In the genomic region with DNA sequence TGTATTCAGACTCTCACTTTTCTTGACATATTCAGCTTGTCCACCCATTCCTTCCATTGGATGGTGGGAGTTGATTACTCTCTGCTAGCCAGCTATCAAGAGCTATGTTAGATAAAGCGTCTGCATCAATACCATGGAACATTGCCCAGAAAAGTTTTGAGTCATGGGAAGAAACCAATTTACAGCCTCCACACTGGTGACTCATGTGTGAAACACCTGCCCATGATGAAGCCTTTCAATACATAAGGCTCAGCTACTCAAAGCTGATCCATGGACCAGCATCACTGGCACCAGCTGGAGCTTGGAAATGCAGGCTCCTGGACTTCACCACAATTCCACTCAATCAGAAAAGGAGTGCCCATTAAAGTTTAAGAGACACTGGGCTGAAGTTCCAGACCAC, we compare ENCODE assay signal across 13 cellular contexts. TPM values are rescaled to one million over a fixed set of nuclear protein-coding genes. Genes with fewer than 3 reads are reported as not detected.
DNase-seq lines count a peak whose midpoint lies in the region; ATAC-seq, FAIRE-seq and TF ChIP-seq lines count a peak whose summit lies in the region.
"Had no signal": no experiment of that assay in that cellular context is flagged by ENCODE, and none has a peak within 500 bp of the region (broad histone marks: within the 10 kb centered on the region; RNA-seq: fewer than 3 reads in every experiment).

No MANE protein-coding gene starts in this region.

- peaks cover 2% of the 10 kb centered on the region for H4K20me1 ChIP-seq in keratinocyte (ENCODE audit: control insufficient read depth, extremely low read depth, insufficient read depth, low read length)

- in situ Hi-C loops in astrocyte of the cerebellum (cut with HindIII; ENCODE audit: low sequenced_read_pairs) = no loop called here
- in situ Hi-C loops in GM13977 (cut with MboI; ENCODE audit: low pct_unique_long_range_greater_than_20kb, low sequenced_read_pairs, unreplicated experiment) = no loop called here

- peak; percentile 27 for DNase-seq in COLO668 (lab: John Stamatoyannopoulos, UW; ENCODE audit: unreplicated experiment)
- DNase-seq in HFF-Myc (ENCODE audit: extremely low read depth, low read depth) = peak; percentile 10
- peak; percentile 57 for DNase-seq in astrocyte of the cerebellum (ENCODE audit: low read depth)
- peak; percentile 71 for DNase-seq in keratinocyte (ENCODE audit: low read depth, low spot score)
- DNase-seq in NCI-H1048 (lab: John Stamatoyannopoulos, UW) = no peak
- DNase-seq in GM13977 (ENCODE audit: low spot score) = no peak
- DNase-seq: activated naive CD4-positive, alpha-beta T cell treated with anti-CD3 and anti-CD28 coated beads, Interleukin-2, amount 50 U/mL, for 16 hours; AML-193; NCI-H1417 had no signal

- H3K27ac ChIP-seq in keratinocyte (ENCODE audit: control insufficient read depth, insufficient read depth, low read length) = no peak overlapping the region
- H3K27ac ChIP-seq: prostate gland had no signal

- H3K4me3 ChIP-seq in HFF-Myc (replicated peaks; ENCODE audit: low read depth, low read length) (no peak overlapping the region), astrocyte of the cerebellum (ENCODE audit: low read depth, low read length) (no peak overlapping the region), keratinocyte (ENCODE audit: control insufficient read depth in 2 of 3, extremely low read depth in 1 of 3, insufficient read depth in 2 of 3, low read depth in 1 of 3, low read length in 3 of 3) (no peak overlapping the region)
- H3K4me3 ChIP-seq: GM23338, prostate gland had no signal

- no peaks in the 10 kb centered on the region for H3K9me1 ChIP-seq in keratinocyte (ENCODE audit: control insufficient read depth, extremely low read depth, insufficient read depth, low read length)

- H3K27me3 ChIP-seq in keratinocyte (ENCODE audit: control insufficient read depth, extremely low read depth, insufficient read depth, low read length) = no peaks in the 10 kb centered on the region

- no peak overlapping the region for H3K9ac ChIP-seq in keratinocyte (ENCODE audit: control insufficient read depth, extremely low read depth, insufficient read depth, low read length)

- peaks cover 16% of the 10 kb centered on the region for H3K4me1 ChIP-seq in keratinocyte (ENCODE audit: control insufficient read depth, extremely low read depth, insufficient read depth, low read length)
- H3K4me1 ChIP-seq: prostate gland had no signal

- H3K4me2 ChIP-seq in keratinocyte (ENCODE audit: control insufficient read depth, extremely low read depth, insufficient read depth, low read depth, low read length) = no peak overlapping the region
- H3K4me2 ChIP-seq: GM23338 had no signal

- peak; percentile 100 for FAIRE-seq in keratinocyte (lab: Jason Lieb, UNC)

- H3K9me3 ChIP-seq in keratinocyte (ENCODE audit: control insufficient read depth, low read depth, low read length) = no peaks in the 10 kb centered on the region
- H3K9me3 ChIP-seq: prostate gland had no signal

- dilution Hi-C loops in keratinocyte (cut with MboI; ENCODE audit: extremely low pct_ligation_motif_present, low sequenced_read_pairs) = no loop called here

- H2AFZ ChIP-seq in keratinocyte (ENCODE audit: control insufficient read depth, low read length) = no peak overlapping the region
- H2AFZ ChIP-seq: GM23338 had no signal

- ATAC-seq in GM19035 (IDR thresholded peaks at IDR 0.05; ENCODE audit: unreplicated experiment) (no peak), HG03457 (IDR thresholded peaks at IDR 0.05; ENCODE audit: unreplicated experiment) (no peak)
- ATAC-seq: GM23338 had no signal

- H3K79me2 ChIP-seq in keratinocyte (ENCODE audit: control insufficient read depth, insufficient read depth, low read length) = no peaks in the 10 kb centered on the region

- TF ChIP-seq CTCF in HFF-Myc (IDR thresholded peaks at IDR 0.05; ENCODE audit: low read depth, low read length, missing control alignments) = no peak
- no peak for TF ChIP-seq CTCF in astrocyte of the cerebellum (IDR thresholded peaks at IDR 0.05; ENCODE audit: low read depth, low read length, missing control alignments)
- no peak for TF ChIP-seq CTCF in keratinocyte (optimal IDR thresholded peaks at IDR 0.05 in 1 of 3, IDR thresholded peaks at IDR 0.05 in 1 of 3, conservative IDR thresholded peaks at IDR 0.05 in 1 of 3; ENCODE audit: extremely low read depth in 1 of 3, insufficient read depth in 2 of 3, low read length in 3 of 3)
- no peak for TF ChIP-seq CTCF in GM13977 (IDR thresholded peaks at IDR 0.05; ENCODE audit: extremely low read depth, insufficient read depth, missing control alignments)

- H3K36me3 ChIP-seq in keratinocyte (ENCODE audit: control insufficient read depth in 2 of 2, extremely low read depth in 1 of 2, insufficient read depth in 2 of 2, low read length in 2 of 2) = no peaks in the 10 kb centered on the region
- H3K36me3 ChIP-seq: prostate gland had no signal

RNA-seq across cellular contexts. Expression of a gene that starts 16.1 kb away (rescaled TPM):
- polyA plus RNA-seq in keratinocyte = 2.3 to 5.7 TPM (median 4.8 TPM) in 3 replicates
- polyA plus RNA-seq in keratinocyte (2011; ENCODE audit: low read depth) = 0.92 TPM
- polyA plus RNA-seq in keratinocyte (2011; cell fraction: cytosol; rRNA removed) = 3.2 and 5.3 TPM in 2 replicates
- 2.4 and 3.6 TPM in 2 replicates for polyA plus RNA-seq in keratinocyte (2011; cell fraction: nucleus; rRNA removed)
- 0.76 and 7.0 TPM in 2 replicates for polyA plus RNA-seq in keratinocyte (2012; ENCODE audit: low replicate concordance)
- polyA minus RNA-seq in keratinocyte = 1.4 to 3.3 TPM (median 1.9 TPM) in 3 replicates
- polyA minus RNA-seq in keratinocyte (2011; cell fraction: cytosol; rRNA and poly(A)+ RNA removed) = 3.1 TPM
- polyA minus RNA-seq in keratinocyte (2011; cell fraction: nucleus; rRNA and poly(A)+ RNA removed) = 1.2 and 3.1 TPM in 2 replicates

RNA-seq across cellular contexts. Expression of a gene that starts 27.6 kb away (rescaled TPM):
- not detected in 3 replicates for polyA plus RNA-seq in keratinocyte
- not detected for polyA plus RNA-seq in keratinocyte (2011; ENCODE audit: low read depth)
- polyA plus RNA-seq in keratinocyte (2011; cell fraction: cytosol; rRNA removed) = not detected in 2 replicates
- polyA plus RNA-seq in keratinocyte (2011; cell fraction: nucleus; rRNA removed) = not detected in 2 replicates
- not detected in 2 replicates for polyA plus RNA-seq in keratinocyte (2012; ENCODE audit: low replicate concordance)
- polyA minus RNA-seq in keratinocyte = 0.10 TPM in 1 of 3 replicates, not detected in the others
- polyA minus RNA-seq in keratinocyte (2011; cell fraction: cytosol; rRNA and poly(A)+ RNA removed) = not detected
- not detected in 2 replicates for polyA minus RNA-seq in keratinocyte (2011; cell fraction: nucleus; rRNA and poly(A)+ RNA removed)
- polyA plus RNA-seq: GM23338 had no signal

RNA-seq across cellular contexts. Expression of a gene that starts 31.4 kb away (rescaled TPM):
- 0.01 to 0.25 TPM (median 0.23 TPM) in 3 replicates for polyA plus RNA-seq in keratinocyte
- polyA plus RNA-seq in keratinocyte (2011; ENCODE audit: low read depth) = 2.6 TPM
- polyA plus RNA-seq in keratinocyte (2011; cell fraction: cytosol; rRNA removed) = 0.01 and 0.02 TPM in 2 replicates
- polyA plus RNA-seq in keratinocyte (2011; cell fraction: nucleus; rRNA removed) = 0.75 and 1.1 TPM in 2 replicates
- polyA plus RNA-seq in keratinocyte (2012; ENCODE audit: low replicate concordance) = 0.22 and 0.32 TPM in 2 replicates
- polyA minus RNA-seq in keratinocyte = 0.16 TPM in 2 of 3 replicates, not detected in the other
- not detected for polyA minus RNA-seq in keratinocyte (2011; cell fraction: cytosol; rRNA and poly(A)+ RNA removed)
- 0.62 and 0.63 TPM in 2 replicates for polyA minus RNA-seq in keratinocyte (2011; cell fraction: nucleus; rRNA and poly(A)+ RNA removed)

Comparison
In these comparisons a context has a peak if more than half of its experiments do, and no peak if none do; other contexts are left out.
1. DNase-seq: peak in COLO668 (single experiment), HFF-Myc (single experiment), astrocyte of the cerebellum (single experiment) and keratinocyte (single experiment); none in NCI-H1048 (single experiment) and GM13977 (single experiment).